In genomic region chr19:12793290-12794195, GRCh38 we compare ENCODE assay signal across 8 cellular contexts. TPM values are rescaled to one million over a fixed set of nuclear protein-coding genes. Genes with fewer than 3 reads are reported as not detected.
A peak's percentile ranks its signal among the peaks of the same experiment; 100 is the strongest.
DNase-seq lines count a peak whose midpoint lies in the region; ATAC-seq and TF ChIP-seq lines count a peak whose summit lies in the region.

No MANE protein-coding gene starts in this region.

- H3K14ac ChIP-seq in H9 (ENCODE audit: insufficient read depth, low read length) = peak overlapping the region; percentile 81; the same call in 1 of the 2 replicates

- no peak overlapping the region for H2BK5ac ChIP-seq in H9 (ENCODE audit: insufficient read length, low read length)

- H2BK15ac ChIP-seq in H9 (ENCODE audit: low read depth, low read length) = no peak overlapping the region

- H2AK5ac ChIP-seq in H9 (ENCODE audit: insufficient read length, low read length) = no peak overlapping the region

- H4K8ac ChIP-seq in H9 (replicated peaks; ENCODE audit: insufficient read length, low read depth, low read length) = no peak overlapping the region

- H3K79me2 ChIP-seq in DND-41 (ENCODE audit: insufficient read depth, low read length) (peaks cover 23% of the 10 kb centered on the region), H9 (ENCODE audit: insufficient read depth, low read length) (no peaks in the 10 kb centered on the region)

- ATAC-seq in DND-41 (ENCODE audit: insufficient read depth, low read depth) (peak; percentile 60), left cardiac atrium (peak; percentile 39 to 43), upper lobe of right lung (peak; percentile 55)

- H2AFZ ChIP-seq in DND-41 (ENCODE audit: low read depth, low read length) = peak overlapping the region; percentile 62
- H2AFZ ChIP-seq in H9 (ENCODE audit: low read length) = no peak overlapping the region

- no peaks in the 10 kb centered on the region for H3K9me3 Mint-ChIP-seq in H9
- H3K9me3 Mint-ChIP-seq in progenitor cell of endocrine pancreas (ENCODE audit: low read depth) = no peaks in the 10 kb centered on the region

- H3K4me1 ChIP-seq in DND-41 (ENCODE audit: insufficient read depth, low read length) (peaks cover 48% of the 10 kb centered on the region), H9 (ENCODE audit: insufficient read depth, low read length) (peaks cover 2% of the 10 kb centered on the region; the same call in 1 of the 2 replicates), upper lobe of right lung (peaks cover 20% of the 10 kb centered on the region)

- WGBS in H9 (ENCODE audit: extremely low coverage, insufficient read length, low lambda C conversion rate) = no CpG with 5 or more reads among the region's 81 CpGs

- H2BK20ac ChIP-seq in H9 (ENCODE audit: low read depth, low read length, poor library complexity, severe bottlenecking) = no peak overlapping the region

- H2BK120ac ChIP-seq in H9 (ENCODE audit: low read depth, low read length, poor library complexity, severe bottlenecking) = peak overlapping the region; percentile 55

- peak overlapping the region; percentile 89 for H3K27ac ChIP-seq in DND-41 (ENCODE audit: low read length)
- H3K27ac ChIP-seq in H9 (ENCODE audit: insufficient read length, low read depth, low read length) = no peak overlapping the region
- peak overlapping the region; percentile 100 for H3K27ac ChIP-seq in upper lobe of right lung

- H3K27me3 ChIP-seq in DND-41 (ENCODE audit: insufficient read depth, low read length, poor library complexity) (no peaks in the 10 kb centered on the region), H9 (ENCODE audit: insufficient read depth, low read length) (no peaks in the 10 kb centered on the region; the same call in 1 of the 2 replicates), upper lobe of right lung (no peaks in the 10 kb centered on the region)

- no peak overlapping the region; the same call in 1 of the 2 replicates for H3K4ac ChIP-seq in H9 (ENCODE audit: low read depth, low read length)

- H3K36me3 ChIP-seq in DND-41 (ENCODE audit: insufficient read depth, low read length) = no peaks in the 10 kb centered on the region; the same call in 1 of the 2 replicates
- H3K36me3 ChIP-seq in upper lobe of right lung = peaks cover 2% of the 10 kb centered on the region

- peak overlapping the region; percentile 95 for H3K18ac ChIP-seq in H9 (ENCODE audit: insufficient read length, low read depth, low read length)

- H4K91ac ChIP-seq in H9 (ENCODE audit: insufficient read length, low read depth, low read length) = no peak overlapping the region

- no peak overlapping the region for H4K5ac ChIP-seq in H9 (ENCODE audit: insufficient read length, low read depth, low read length)

- H3K4me1 Mint-ChIP-seq in H9 = peaks cover 34 to 35% of the 10 kb centered on the region in 2 experiments
- peaks cover 18% of the 10 kb centered on the region for H3K4me1 Mint-ChIP-seq in progenitor cell of endocrine pancreas (ENCODE audit: low read depth)

- H3K9me3 ChIP-seq in DND-41 (ENCODE audit: insufficient read depth, low read length, severe bottlenecking) (no peaks in the 10 kb centered on the region), H9 (ENCODE audit: control insufficient read depth, low read depth, low read length) (no peaks in the 10 kb centered on the region), upper lobe of right lung (no peaks in the 10 kb centered on the region)

- H3K79me1 ChIP-seq in H9 (ENCODE audit: insufficient read depth, low read depth, low read length, poor library complexity, severe bottlenecking) = no peaks in the 10 kb centered on the region

- H3K36me3 Mint-ChIP-seq in H9 (ENCODE audit: insufficient read depth in 1 of 3, low read depth in 3 of 3) (peaks cover 0 to 19% (median 13%) of the 10 kb centered on the region in 3 experiments; a peak in 5 of 7 replicates), progenitor cell of endocrine pancreas (ENCODE audit: insufficient read depth) (peaks cover 1% of the 10 kb centered on the region)

- H3K27me3 Mint-ChIP-seq in H9 (ENCODE audit: low read depth) (peaks cover 8% of the 10 kb centered on the region), progenitor cell of endocrine pancreas (peaks cover 18% of the 10 kb centered on the region)

- H2BK12ac ChIP-seq in H9 (ENCODE audit: insufficient read length, low read depth, low read length) = no peak overlapping the region

- no peaks in the 10 kb centered on the region; the same call in 1 of the 2 replicates for H4K20me1 ChIP-seq in DND-41 (ENCODE audit: insufficient read depth, low read length)
- H4K20me1 ChIP-seq in H9 (ENCODE audit: control insufficient read depth, insufficient read depth, insufficient read length) = no peaks in the 10 kb centered on the region

- no peak overlapping the region for H3K23ac ChIP-seq in H9 (ENCODE audit: insufficient read length, low read depth, low read length)

- peak overlapping the region in 2 of 3 experiments; percentile 78 to 97; a peak in 3 of 7 replicates for H3K27ac Mint-ChIP-seq in H9
- peak overlapping the region; percentile 92 for H3K27ac Mint-ChIP-seq in progenitor cell of endocrine pancreas

- H3K4me2 ChIP-seq in DND-41 (ENCODE audit: insufficient read depth, low read length) (peak overlapping the region; percentile 78), H9 (ENCODE audit: insufficient read depth, insufficient read length, low read length) (peak overlapping the region; percentile 48)

- peak; percentile 91 for DNase-seq in DND-41
- DNase-seq in H9 = peak; percentile 94
- peak; percentile 88 for DNase-seq in NCI-H1105 treated with DMSO at 0.1 percent for 48 hours (lab: John Stamatoyannopoulos, UW)
- DNase-seq in T-helper 1 cell = peak; percentile 90 to 98 (median 93)
- peak; percentile 76 for DNase-seq in amniotic stem cell (lab: John Stamatoyannopoulos, UW)
- peak; percentile 94 for DNase-seq in left cardiac atrium
- peak; percentile 85 for DNase-seq in progenitor cell of endocrine pancreas (ENCODE audit: low spot score, unreplicated experiment)
- DNase-seq in upper lobe of right lung = peak; percentile 98

- H3K4me3 ChIP-seq in DND-41 (ENCODE audit: low read depth in 1 of 2, low read length in 2 of 2) = peak overlapping the region; percentile 69 to 71
- peak overlapping the region; percentile 88 for H3K4me3 ChIP-seq in upper lobe of right lung

- no peak overlapping the region for H3K56ac ChIP-seq in H9 (ENCODE audit: insufficient read length, low read depth, low read length)

- intact Hi-C loops in left cardiac atrium (cut with DNase I) = loop anchor here in 1 of 2 donors (2.0 kb wide), 1 partner anchor 17 kb away; no protein-coding TSS in a partner anchor
- intact Hi-C loops in upper lobe of right lung (cut with DNase I) = no loop called here

- TF ChIP-seq CTCF in DND-41 (IDR thresholded peaks at IDR 0.05; ENCODE audit: borderline replicate concordance, extremely low read depth, low read length, poor library complexity, severe bottlenecking) (no peak), H9 (conservative IDR thresholded peaks at IDR 0.05) (no peak), progenitor cell of endocrine pancreas (IDR thresholded peaks at IDR 0.05; ENCODE audit: unreplicated experiment) (peak; percentile 5), upper lobe of right lung (IDR thresholded peaks at IDR 0.05) (no peak)

- H3T11ph ChIP-seq in H9 (ENCODE audit: low read length) = no peak overlapping the region

- peak overlapping the region; percentile 79 for H3K9ac ChIP-seq in DND-41 (ENCODE audit: low read depth, low read length)
- peak overlapping the region; percentile 28 for H3K9ac ChIP-seq in H9 (ENCODE audit: extremely low read depth, insufficient read length, low read length)

- H3K4me3 Mint-ChIP-seq in H9 (peak overlapping the region; percentile 85 to 87), progenitor cell of endocrine pancreas (ENCODE audit: low read depth) (peak overlapping the region; percentile 80)

- H3K23me2 ChIP-seq in H9 (ENCODE audit: insufficient read length, low read depth, low read length, poor library complexity, severe bottlenecking) = peaks cover 37% of the 10 kb centered on the region

RNA-seq across cellular contexts. Expression of gene JUNB, which starts 2.3 kb away (rescaled TPM):
- 15.9 and 18.0 TPM in 2 replicates for total RNA-seq in H9 (2021)
- 100 to 1,000 TPM in 1 of 2 donors, 10 to 100 TPM in 1; 46.6 to 216 TPM for total RNA-seq in left cardiac atrium
- total RNA-seq in progenitor cell of endocrine pancreas = 5.7 and 6.0 TPM in 2 replicates
- 174 TPM for total RNA-seq in upper lobe of right lung

RNA-seq across cellular contexts. Expression of gene PRDX2, which starts 8.1 kb away (rescaled TPM):
- total RNA-seq in H9 (2021) = 468 and 485 TPM in 2 replicates
- total RNA-seq in left cardiac atrium = 100 to 1,000 TPM; 525 to 629 TPM
- total RNA-seq in progenitor cell of endocrine pancreas = 524 and 554 TPM in 2 replicates
- 123 TPM for total RNA-seq in upper lobe of right lung

RNA-seq across cellular contexts. Expression of gene THSD8, which starts 8.3 kb away (rescaled TPM):
- total RNA-seq in H9 (2021) (45.8 and 48.1 TPM in 2 replicates), left cardiac atrium (1 to 10 TPM; 1.8 to 3.2 TPM), progenitor cell of endocrine pancreas (16.5 and 22.7 TPM in 2 replicates), upper lobe of right lung (2.8 TPM)

RNA-seq across cellular contexts. Expression of gene RNASEH2A, which starts 12.8 kb away (rescaled TPM):
- 79.5 and 86.0 TPM in 2 replicates for total RNA-seq in H9 (2021)
- total RNA-seq in left cardiac atrium = 1 to 10 TPM; 5.6 to 8.1 TPM
- 32.8 and 37.4 TPM in 2 replicates for total RNA-seq in progenitor cell of endocrine pancreas
- total RNA-seq in upper lobe of right lung = 7.4 TPM

RNA-seq across cellular contexts. Expression of gene HOOK2, which starts 18.2 kb away (rescaled TPM):
- total RNA-seq in H9 (2021) (56.8 and 64.7 TPM in 2 replicates), left cardiac atrium (10 to 100 TPM; 16.8 to 28.8 TPM), progenitor cell of endocrine pancreas (115 TPM in 2 replicates), upper lobe of right lung (65.3 TPM)
